10 cellular contexts compared by ENCODE assay signal in genomic region chr2:64731746-64732145, GRCh38.
DNase-seq lines count a peak whose midpoint lies in the region; ATAC-seq and TF ChIP-seq lines count a peak whose summit lies in the region.
"Had no signal": no experiment of that assay in that cellular context is flagged by ENCODE, and none has a peak within 500 bp of the region (broad histone marks: within the 10 kb centered on the region; RNA-seq: fewer than 3 reads in every experiment).

No MANE protein-coding gene starts in this region.

- H3K4me3 ChIP-seq in adipocyte (ENCODE audit: low read length) (peak overlapping the region; percentile 88), tibial nerve (peak overlapping the region in 1 of 4 donors; percentile 18)
- H3K4me3 ChIP-seq: cardiac muscle cell had no signal

- H3K4me3 Mint-ChIP-seq in activated T-cell treated with anti-CD3 and anti-CD28 coated beads, Interleukin-2, amount 50 U/mL, for 72 hours: peak overlapping the region; percentile 87 to 90
- H3K4me3 Mint-ChIP-seq in mesothelial cell of epicardium: no peak overlapping the region

- no peak for DNase-seq in activated T-cell treated with anti-CD3 and anti-CD28 coated beads, Interleukin-2, amount 50 U/mL, for 72 hours
- no peak for DNase-seq in activated T-cell treated with anti-CD3 and anti-CD28 coated beads, Interleukin-2, amount 50 U/mL, for 1 hour
- no peak for DNase-seq in adipocyte (ENCODE audit: low read depth)
- DNase-seq in mesothelial cell of epicardium (ENCODE audit: low spot score in 2 of 2, unreplicated experiment in 2 of 2): no peak
- DNase-seq in tibial nerve (ENCODE audit: low spot score in 2 of 2): peak in 1 of 2 donors; percentile 35
- DNase-seq in stimulated activated CD4-positive, alpha-beta T cell treated with anti-CD3 and anti-CD28 coated beads, Interleukin-15, amount 100 ng/mL, for 24 hours: no peak
- DNase-seq: activated CD4-positive, alpha-beta T cell treated with anti-CD3 and anti-CD28 coated beads for 4 hours had no signal

- no peak overlapping the region for H3K27ac Mint-ChIP-seq in activated T-cell treated with anti-CD3 and anti-CD28 coated beads, Interleukin-2, amount 50 U/mL, for 72 hours
- H3K27ac Mint-ChIP-seq in mesothelial cell of epicardium: peak overlapping the region; percentile 91

- no peaks in the 10 kb centered on the region for H3K9me3 ChIP-seq in adipocyte (ENCODE audit: control insufficient read depth, low read length)
- no peaks in the 10 kb centered on the region for H3K9me3 ChIP-seq in tibial nerve

- H3K27me3 Mint-ChIP-seq in activated T-cell treated with anti-CD3 and anti-CD28 coated beads, Interleukin-2, amount 50 U/mL, for 72 hours (ENCODE audit: low read depth): no peaks in the 10 kb centered on the region
- no peaks in the 10 kb centered on the region for H3K27me3 Mint-ChIP-seq in mesothelial cell of epicardium (ENCODE audit: low read depth)

- peak overlapping the region in 3 of 4 donors; percentile 74 to 90 (median 89) for H3K27ac ChIP-seq in tibial nerve
- H3K27ac ChIP-seq: cardiac muscle cell had no signal

- H3K4me1 Mint-ChIP-seq in activated T-cell treated with anti-CD3 and anti-CD28 coated beads, Interleukin-2, amount 50 U/mL, for 72 hours (ENCODE audit: low read depth): peaks cover 63% of the 10 kb centered on the region
- H3K4me1 Mint-ChIP-seq in mesothelial cell of epicardium: peaks cover 51% of the 10 kb centered on the region

- peak overlapping the region; percentile 90 for H3K9ac ChIP-seq in adipocyte (ENCODE audit: low read length)

- no peaks in the 10 kb centered on the region for H3K9me3 Mint-ChIP-seq in activated T-cell treated with anti-CD3 and anti-CD28 coated beads, Interleukin-2, amount 50 U/mL, for 72 hours
- H3K9me3 Mint-ChIP-seq in mesothelial cell of epicardium: no peaks in the 10 kb centered on the region

- TF ChIP-seq POLR2A in tibial nerve (IDR thresholded peaks at IDR 0.05): no peak

- no peaks in the 10 kb centered on the region for H3K27me3 ChIP-seq in adipocyte (replicated peaks; ENCODE audit: control insufficient read depth, insufficient read depth, low read length)
- H3K27me3 ChIP-seq in tibial nerve: no peaks in the 10 kb centered on the region
- H3K27me3 ChIP-seq: cardiac muscle cell had no signal

- H3K36me3 Mint-ChIP-seq in activated T-cell treated with anti-CD3 and anti-CD28 coated beads, Interleukin-2, amount 50 U/mL, for 72 hours (ENCODE audit: insufficient read depth in 2 of 2): peaks cover 0 to 6% of the 10 kb centered on the region in 2 donors
- peaks cover 15% of the 10 kb centered on the region for H3K36me3 Mint-ChIP-seq in mesothelial cell of epicardium

- ATAC-seq in activated T-cell treated with anti-CD3 and anti-CD28 coated beads, Interleukin-2, amount 50 U/mL, for 72 hours (replicated peaks in 1 of 2): no peak
- no peak for ATAC-seq in HG02763 (IDR thresholded peaks at IDR 0.05; ENCODE audit: unreplicated experiment)
- no peak for ATAC-seq in HG03520 (IDR thresholded peaks at IDR 0.05; ENCODE audit: unreplicated experiment)

- TF ChIP-seq EP300 in tibial nerve (IDR thresholded peaks at IDR 0.05): peak in 1 of 2 donors; percentile 41

- no peaks in the 10 kb centered on the region for H3K36me3 ChIP-seq in adipocyte (ENCODE audit: control insufficient read depth, insufficient read depth, low read length, severe bottlenecking)
- H3K36me3 ChIP-seq in tibial nerve: no peaks in the 10 kb centered on the region
- H3K36me3 ChIP-seq: cardiac muscle cell had no signal

- 65 to 69% methylated on average over 5 of the region's 5 CpGs for WGBS in tibial nerve, 2 donors

- TF ChIP-seq CTCF in mesothelial cell of epicardium (IDR thresholded peaks at IDR 0.05; ENCODE audit: unreplicated experiment) (no peak), tibial nerve (IDR thresholded peaks at IDR 0.05) (no peak)

- H3K4me1 ChIP-seq in adipocyte (ENCODE audit: control insufficient read depth, insufficient read depth, low read length) (peaks cover 26% of the 10 kb centered on the region), tibial nerve (peaks cover 0 to 65% (median 11%) of the 10 kb centered on the region in 4 donors)
